16 cellular contexts compared by ENCODE assay signal in genomic region chr5:67880358-67880810, GRCh38.
"Had no signal": no experiment of that assay in that cellular context is flagged by ENCODE, and none has a peak within 500 bp of the region (broad histone marks: within the 10 kb centered on the region; RNA-seq: fewer than 3 reads in every experiment).

No MANE protein-coding gene starts in this region.

- H3K4me3 ChIP-seq: left lung, thoracic aorta had no signal

- H3K4me1 ChIP-seq: left lung had no signal

- DNase-seq: activated CD4-positive, alpha-beta T cell treated with anti-CD3 and anti-CD28 coated beads for 1 hour; activated CD4-positive, alpha-beta T cell treated with anti-CD3 and anti-CD28 coated beads, Interleukin-2, amount 50 U/mL, for 4 hours; activated CD8-positive, alpha-beta memory T cell treated with anti-CD3 and anti-CD28 coated beads, Interleukin-2, amount 10 ng/mL, durations not matched to agents 7 days and 5 days; activated naive CD4-positive, alpha-beta T cell treated with anti-CD3 and anti-CD28 coated beads for 36 hours; activated naive CD8-positive, alpha-beta T cell treated with anti-CD3 and anti-CD28 coated beads, Interleukin-2, amount 50 U/mL, for 24 hours; activated T-cell treated with anti-CD3 and anti-CD28 coated beads, Interleukin-2, amount 50 U/mL, for 1 hour; cerebellar nuclear complex; dermis blood vessel endothelial cell; effector memory CD8-positive, alpha-beta T cell; left lung; mesendoderm; nucleus accumbens; posterior cingulate gyrus; T-helper 1 cell had no signal

- H3K27ac ChIP-seq: left lung, thoracic aorta had no signal

- ATAC-seq: activated CD8-positive, alpha-beta memory T cell treated with anti-CD3 and anti-CD28 coated beads, Interleukin-2, amount 10 ng/mL, durations not matched to agents 7 days and 5 days; activated naive CD8-positive, alpha-beta T cell treated with anti-CD3 and anti-CD28 coated beads, Interleukin-2, amount 50 U/mL, for 24 hours; effector memory CD8-positive, alpha-beta T cell; natural killer cell treated with Interleukin-12 subunit alpha and Interleukin-12 subunit beta and Interleukin-15 and Interleukin-18, amount 100 ng/mL, for 72 hours had no signal

- H3K9me3 ChIP-seq: left lung, thoracic aorta had no signal

- H3K27me3 ChIP-seq: left lung had no signal

- H3K36me3 ChIP-seq: left lung, thoracic aorta had no signal
